22 cellular contexts compared by ENCODE assay signal in genomic region chr9:38359297-38359653, GRCh38. TPM values are rescaled to one million over a fixed set of nuclear protein-coding genes. Genes with fewer than 3 reads are reported as not detected.
DNase-seq lines count a peak whose midpoint lies in the region; ATAC-seq, FAIRE-seq and TF ChIP-seq lines count a peak whose summit lies in the region.
"Had no signal": no experiment of that assay in that cellular context is flagged by ENCODE, and none has a peak within 500 bp of the region (broad histone marks: within the 10 kb centered on the region; RNA-seq: fewer than 3 reads in every experiment).

No MANE protein-coding gene starts in this region.

- H2AK5ac ChIP-seq in mesenchymal stem cell (ENCODE audit: low read length, severe bottlenecking): peak overlapping the region; percentile 90

- WGBS in right cardiac atrium: 65% methylated on average over 6 of the region's 6 CpGs
- WGBS in K562 (ENCODE audit: insufficient coverage, low coverage, missing lambda C conversion rate): 8% methylated on average over 5 of the region's 6 CpGs
- 91% methylated on average over 4 of the region's 6 CpGs for WGBS in mesenchymal stem cell

- H3K79me2 ChIP-seq in K562 (ENCODE audit: control insufficient read depth, insufficient read depth, low read length): no peaks in the 10 kb centered on the region

- H3K14ac ChIP-seq in mesenchymal stem cell (ENCODE audit: low read length in 2 of 2): no peak overlapping the region

- BruUV-seq in K562 (replicated peaks; lab: Mats Ljungman, UMichigan): no TSS peak

- no peak overlapping the region for H2BK120ac ChIP-seq in mesenchymal stem cell (ENCODE audit: low read depth, low read length)

- no peaks in the 10 kb centered on the region for H3K9me3 ChIP-seq in right cardiac atrium (ENCODE audit: control insufficient read depth, low read length)
- no peaks in the 10 kb centered on the region for H3K9me3 ChIP-seq in K562 (replicated peaks; ENCODE audit: control insufficient read depth, insufficient read depth, low read depth, low read length)
- H3K9me3 ChIP-seq in mesenchymal stem cell (ENCODE audit: control insufficient read depth, low read length): no peaks in the 10 kb centered on the region
- H3K9me3 ChIP-seq: SJCRH30 had no signal

- POLR2A ChIA-PET in K562 (lab: Yijun Ruan, JAX): no interaction called here

- H3K4me3 ChIP-seq in right cardiac atrium (ENCODE audit: low read length) (no peak overlapping the region), K562 (no peak overlapping the region), mesenchymal stem cell (ENCODE audit: insufficient read depth in 1 of 2, low read depth in 1 of 2, low read length in 2 of 2) (no peak overlapping the region)
- H3K4me3 ChIP-seq: GM23248, SJCRH30 had no signal

- H4K20me1 ChIP-seq in K562 (replicated peaks; ENCODE audit: control insufficient read depth, insufficient read depth, low read length): peaks cover 9% of the 10 kb centered on the region; the same call in 1 of the 2 replicates

- CTCF ChIA-PET in K562 (lab: Yijun Ruan, JAX; ENCODE audit: low intra/inter-chr PET ratio): interaction anchor here (2.8 kb wide), 1 partner anchor 446 kb away, joined by 10 read pairs; no protein-coding TSS in a partner anchor

- H3K4me2 ChIP-seq in K562 (ENCODE audit: insufficient read depth, low read length) (no peak overlapping the region), mesenchymal stem cell (ENCODE audit: low read length, poor library complexity, severe bottlenecking) (no peak overlapping the region)

- H2BK15ac ChIP-seq in mesenchymal stem cell (ENCODE audit: low read depth, poor library complexity, severe bottlenecking): no peak overlapping the region

- H3K4ac ChIP-seq in mesenchymal stem cell (ENCODE audit: low read depth in 1 of 2, low read length in 2 of 2): no peak overlapping the region

- FAIRE-seq in K562 (lab: Jason Lieb, UNC): no peak

- H3K27ac ChIP-seq in right cardiac atrium (ENCODE audit: low read length) (no peak overlapping the region), K562 (ENCODE audit: extremely low read depth, low read depth, low read length) (no peak overlapping the region), mesenchymal stem cell (ENCODE audit: low read length, poor library complexity, severe bottlenecking) (peak overlapping the region; percentile 85)
- H3K27ac ChIP-seq: GM23248, SJCRH30 had no signal

- H4K8ac ChIP-seq in mesenchymal stem cell (ENCODE audit: low read length): no peak overlapping the region

- no peak overlapping the region for H3K18ac ChIP-seq in mesenchymal stem cell (ENCODE audit: low read depth in 1 of 2, low read length in 2 of 2)

- H3K4me1 ChIP-seq in right cardiac atrium (ENCODE audit: control insufficient read depth, insufficient read depth, low read length) (peaks cover 2% of the 10 kb centered on the region), K562 (replicated peaks in 1 of 2; ENCODE audit: control insufficient read depth in 2 of 2, insufficient read depth in 2 of 2, low read length in 2 of 2) (peaks cover 0 to 4% of the 10 kb centered on the region in 2 experiments; a peak in 2 of 5 replicates), mesenchymal stem cell (ENCODE audit: control insufficient read depth, insufficient read depth, low read depth, low read length) (peaks cover 43% of the 10 kb centered on the region)

- no peak overlapping the region for H4K91ac ChIP-seq in mesenchymal stem cell (ENCODE audit: low read length)

- H3K23ac ChIP-seq in mesenchymal stem cell (ENCODE audit: low read length in 2 of 2): no peak overlapping the region

- in situ Hi-C loops in K562 (cut with MboI): loop anchor here (5.0 to 25.0 kb wide), 3 partner anchors 452 to 872 kb away; partner anchors contain the start of gene POLR1E

- no peak for TF ChIP-seq POLR2A in K562 (conservative IDR thresholded peaks at IDR 0.05)

- H2BK12ac ChIP-seq in mesenchymal stem cell (ENCODE audit: low read length in 2 of 2): no peak overlapping the region

- no peak overlapping the region for H2BK5ac ChIP-seq in mesenchymal stem cell (ENCODE audit: low read depth, low read length, poor library complexity, severe bottlenecking)

- no peak for TF ChIP-seq RAD21 in K562 (CRISPR knock-in tag; conservative IDR thresholded peaks at IDR 0.05 in 1 of 2, IDR thresholded peaks at IDR 0.05 in 1 of 2)

- H3K27me3 ChIP-seq in right cardiac atrium (ENCODE audit: control insufficient read depth, insufficient read depth): no peaks in the 10 kb centered on the region
- peaks cover 16 to 30% of the 10 kb centered on the region in 2 experiments for H3K27me3 ChIP-seq in K562 (ENCODE audit: control insufficient read depth in 2 of 2, insufficient read depth in 2 of 2, low read length in 2 of 2)
- H3K27me3 ChIP-seq in mesenchymal stem cell (ENCODE audit: control insufficient read depth in 1 of 2, insufficient read depth in 1 of 2, low read length in 2 of 2): peaks cover 0 to 5% of the 10 kb centered on the region in 2 experiments
- H3K27me3 ChIP-seq: SJCRH30 had no signal

- TF ChIP-seq EP300 in K562 (IDR thresholded peaks at IDR 0.05; ENCODE audit: low read length): no peak

- no peaks in the 10 kb centered on the region for H3K9me1 ChIP-seq in K562 (ENCODE audit: control insufficient read depth, insufficient read depth, low read length)

- no peak for TF ChIP-seq CTCF in K562 (IDR thresholded peaks at IDR 0.05 in 2 of 3, conservative IDR thresholded peaks at IDR 0.05 in 1 of 3; ENCODE audit: insufficient read depth in 2 of 3, low read depth in 1 of 3, low read length in 3 of 3)

- H3K36me3 ChIP-seq in K562 (ENCODE audit: control insufficient read depth, insufficient read depth, low read length) (no peaks in the 10 kb centered on the region), mesenchymal stem cell (ENCODE audit: control insufficient read depth in 1 of 2, insufficient read depth in 2 of 2, low read depth in 1 of 2, low read length in 2 of 2) (no peaks in the 10 kb centered on the region)
- H3K36me3 ChIP-seq: SJCRH30 had no signal

- H3K9ac ChIP-seq in K562 (ENCODE audit: insufficient read depth in 1 of 2, low read depth in 2 of 2, low read length in 2 of 2): no peak overlapping the region
- no peak overlapping the region for H3K9ac ChIP-seq in mesenchymal stem cell (ENCODE audit: low read length)
- H3K9ac ChIP-seq: GM23248 had no signal

- DNase-seq in cardiac septum (ENCODE audit: low spot score): peak; percentile 26
- no peak for DNase-seq in right cardiac atrium
- no peak for DNase-seq in K562 (ENCODE audit: extremely low read depth in 1 of 4, low spot score in 3 of 4)
- DNase-seq in mesenchymal stem cell: no peak
- DNase-seq in retina: peak; percentile 5
- no peak for DNase-seq in NCI-H2029 (lab: John Stamatoyannopoulos, UW)
- DNase-seq in hepatic stellate cell (ENCODE audit: low spot score): no peak
- DNase-seq: DMS153, DND-41, GM23248, H7, MV-4-11, NCI-H1105, NCI-H1436 treated with DMSO at 0.1 percent for 48 hours, NCI-H187 treated with DMSO at 0.1 percent for 48 hours, NCI-H446 treated with DMSO at 0.1 percent for 48 hours, NCI-H526, NCI-H82, SJCRH30 had no signal

- no peak for ATAC-seq in right cardiac atrium
- ATAC-seq in K562: no peak
- no peak for ATAC-seq in HG03439 (IDR thresholded peaks at IDR 0.05; ENCODE audit: unreplicated experiment)
- ATAC-seq: Panc1, SK-N-SH treated with all-trans-retinoic acid at 6 μM for 48 hours had no signal

- H2AFZ ChIP-seq in K562 (ENCODE audit: low read depth, low read length) (no peak overlapping the region), mesenchymal stem cell (ENCODE audit: low read depth, low read length) (no peak overlapping the region)
- H2AFZ ChIP-seq: GM23248 had no signal

- intact Hi-C loops in cardiac septum (cut with DNase I): no loop called here
- intact Hi-C loops in right cardiac atrium (cut with DNase I): loop anchor here in 1 of 4 donors (10.0 kb wide), 1 partner anchor 274 kb away; no protein-coding TSS in a partner anchor
- intact Hi-C loops in K562 (cut with micrococcal nuclease): no loop called here

- H3K79me1 ChIP-seq in mesenchymal stem cell (replicated peaks; ENCODE audit: low read length, poor library complexity, severe bottlenecking): no peaks in the 10 kb centered on the region

TF ChIP-seq in K562, 482 proteins besides CTCF, POLR2A, EP300 and RAD21:
- TF ChIP-seq ZNF384 (IDR thresholded peaks at IDR 0.05; ENCODE audit: low read depth, low read length) (0 out of 2 replicates have a peak, but pooled peaks have one; percentile 24), SNIP1 (IDR thresholded peaks at IDR 0.05; ENCODE audit: low read depth) (no peak)
TF ChIP-seq in K562: peak in this region for 1.

RNA-seq across cellular contexts. Expression of gene ALDH1B1, which starts 33.2 kb away (rescaled TPM):
- 21.0 TPM for total RNA-seq in cardiac septum
- 10 to 100 TPM; 12.4 to 27.2 (median 13.7) TPM for total RNA-seq in right cardiac atrium
- 11.5 TPM for polyA plus RNA-seq in right cardiac atrium
- 16.1 and 24.5 TPM in 2 replicates for total RNA-seq in K562 (2011; cell fraction: chromatin; rRNA removed; ENCODE audit: low replicate concordance)
- total RNA-seq in K562 (2011; cell fraction: nucleolus; rRNA removed): 19.7 and 24.8 TPM in 2 replicates
- total RNA-seq in K562 (2011; cell fraction: nucleoplasm; rRNA removed): 16.6 and 20.7 TPM in 2 replicates
- total RNA-seq in K562 (2014; rRNA removed): 24.1 and 37.6 TPM in 2 replicates
- total RNA-seq in K562 (2014; rRNA removed; fragmentation: Illumina TruSeq; extraction: Trizol): 29.5 and 33.6 TPM in 2 replicates
- total RNA-seq in K562 (2015; rRNA removed; fragmentation: Illumina TruSeq; extraction: Trizol): 39.2 and 41.0 TPM in 2 replicates
- total RNA-seq in K562 (2021): 44.8 and 46.3 TPM in 2 replicates
- 27.4 and 30.8 TPM in 2 replicates for polyA plus RNA-seq in K562 (2011; rRNA removed)
- polyA plus RNA-seq in K562 (2011; cell fraction: cytosol; rRNA removed): 25.5 and 37.7 TPM in 2 replicates
- 10.3 and 12.1 TPM in 2 replicates for polyA plus RNA-seq in K562 (2011; cell fraction: nucleus; rRNA removed)
- polyA plus RNA-seq in K562 (2012): 19.7 and 39.1 TPM in 2 replicates
- polyA plus RNA-seq in K562 (2014; fragmentation: Illumina TruSeq; extraction: Trizol): 46.5 and 51.6 TPM in 2 replicates
- 10 to 100 TPM in 1 of 2 experiments, 1 to 10 TPM in 1; 8.6 to 12.7 TPM for polyA plus RNA-seq in K562 (2014; fragmentation: Nextera tagmentation; extraction: Ambion mirVana)
- 22.4 and 27.7 TPM in 2 replicates for polyA plus RNA-seq in K562 (2014; rRNA removed)
- polyA minus RNA-seq in K562 (2011; rRNA and poly(A)+ RNA removed): 50.6 and 57.9 TPM in 2 replicates
- 47.5 and 49.1 TPM in 2 replicates for polyA minus RNA-seq in K562 (2011; cell fraction: cytosol; rRNA and poly(A)+ RNA removed)
- 10.2 and 12.7 TPM in 2 replicates for polyA minus RNA-seq in K562 (2011; cell fraction: nucleus; rRNA and poly(A)+ RNA removed)
- 10.5 TPM for polyA plus RNA-seq in mesenchymal stem cell (2013, experiment 1 of 2)
- 9.8 TPM for polyA plus RNA-seq in mesenchymal stem cell (2013, experiment 2 of 2)

Comparison
In these comparisons a context has a peak if more than half of its experiments do, and no peak if none do; other contexts are left out.
1. DNase-seq: peak in cardiac septum (single experiment) and retina (single experiment); none in right cardiac atrium (0 of 3), K562 (0 of 4), mesenchymal stem cell (single experiment), NCI-H2029 (single experiment) and hepatic stellate cell (single experiment).